In the genomic region with DNA sequence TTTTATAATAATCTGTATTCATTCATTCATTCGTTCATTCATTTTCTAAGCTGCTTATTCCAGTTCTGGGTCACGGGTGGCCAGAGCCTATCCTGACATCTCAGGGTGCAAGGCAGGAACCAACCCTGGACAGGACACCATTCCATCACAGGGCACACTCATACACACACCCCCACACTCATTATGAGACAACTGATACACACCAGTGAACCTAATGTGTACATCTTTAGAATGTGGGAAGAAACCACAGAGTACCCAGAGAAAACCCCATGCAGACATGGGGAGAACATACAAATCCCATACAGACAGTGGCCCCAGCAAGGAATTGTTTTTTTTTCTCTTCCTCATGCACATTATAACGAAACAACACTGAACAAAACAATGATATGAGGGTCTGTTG, we compare ENCODE assay signal across 1 cellular context.
TF ChIP-seq lines count a peak whose summit lies in the region.

No MANE protein-coding gene starts in this region.

TF ChIP-seq in GM12878, 131 proteins besides CTCF, POLR2A, EP300 and RAD21 (continues in another document):
- TF ChIP-seq SMAD5 (IDR thresholded peaks at IDR 0.05; ENCODE audit: low read depth) = no peak
- TF ChIP-seq SIX5 (IDR thresholded peaks at IDR 0.05; ENCODE audit: low read depth, low read length, severe bottlenecking) = no peak
- TF ChIP-seq RFX5 (IDR thresholded peaks at IDR 0.05; ENCODE audit: low read depth, low read length) = no peak
- TF ChIP-seq, protein P1, sequence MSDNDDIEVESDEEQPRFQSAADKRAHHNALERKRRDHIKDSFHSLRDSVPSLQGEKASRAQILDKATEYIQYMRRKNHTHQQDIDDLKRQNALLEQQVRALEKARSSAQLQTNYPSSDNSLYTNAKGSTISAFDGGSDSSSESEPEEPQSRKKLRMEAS (IDR thresholded peaks at IDR 0.05; ENCODE audit: low read depth, low read length) = no peak
- TF ChIP-seq, protein P2, sequence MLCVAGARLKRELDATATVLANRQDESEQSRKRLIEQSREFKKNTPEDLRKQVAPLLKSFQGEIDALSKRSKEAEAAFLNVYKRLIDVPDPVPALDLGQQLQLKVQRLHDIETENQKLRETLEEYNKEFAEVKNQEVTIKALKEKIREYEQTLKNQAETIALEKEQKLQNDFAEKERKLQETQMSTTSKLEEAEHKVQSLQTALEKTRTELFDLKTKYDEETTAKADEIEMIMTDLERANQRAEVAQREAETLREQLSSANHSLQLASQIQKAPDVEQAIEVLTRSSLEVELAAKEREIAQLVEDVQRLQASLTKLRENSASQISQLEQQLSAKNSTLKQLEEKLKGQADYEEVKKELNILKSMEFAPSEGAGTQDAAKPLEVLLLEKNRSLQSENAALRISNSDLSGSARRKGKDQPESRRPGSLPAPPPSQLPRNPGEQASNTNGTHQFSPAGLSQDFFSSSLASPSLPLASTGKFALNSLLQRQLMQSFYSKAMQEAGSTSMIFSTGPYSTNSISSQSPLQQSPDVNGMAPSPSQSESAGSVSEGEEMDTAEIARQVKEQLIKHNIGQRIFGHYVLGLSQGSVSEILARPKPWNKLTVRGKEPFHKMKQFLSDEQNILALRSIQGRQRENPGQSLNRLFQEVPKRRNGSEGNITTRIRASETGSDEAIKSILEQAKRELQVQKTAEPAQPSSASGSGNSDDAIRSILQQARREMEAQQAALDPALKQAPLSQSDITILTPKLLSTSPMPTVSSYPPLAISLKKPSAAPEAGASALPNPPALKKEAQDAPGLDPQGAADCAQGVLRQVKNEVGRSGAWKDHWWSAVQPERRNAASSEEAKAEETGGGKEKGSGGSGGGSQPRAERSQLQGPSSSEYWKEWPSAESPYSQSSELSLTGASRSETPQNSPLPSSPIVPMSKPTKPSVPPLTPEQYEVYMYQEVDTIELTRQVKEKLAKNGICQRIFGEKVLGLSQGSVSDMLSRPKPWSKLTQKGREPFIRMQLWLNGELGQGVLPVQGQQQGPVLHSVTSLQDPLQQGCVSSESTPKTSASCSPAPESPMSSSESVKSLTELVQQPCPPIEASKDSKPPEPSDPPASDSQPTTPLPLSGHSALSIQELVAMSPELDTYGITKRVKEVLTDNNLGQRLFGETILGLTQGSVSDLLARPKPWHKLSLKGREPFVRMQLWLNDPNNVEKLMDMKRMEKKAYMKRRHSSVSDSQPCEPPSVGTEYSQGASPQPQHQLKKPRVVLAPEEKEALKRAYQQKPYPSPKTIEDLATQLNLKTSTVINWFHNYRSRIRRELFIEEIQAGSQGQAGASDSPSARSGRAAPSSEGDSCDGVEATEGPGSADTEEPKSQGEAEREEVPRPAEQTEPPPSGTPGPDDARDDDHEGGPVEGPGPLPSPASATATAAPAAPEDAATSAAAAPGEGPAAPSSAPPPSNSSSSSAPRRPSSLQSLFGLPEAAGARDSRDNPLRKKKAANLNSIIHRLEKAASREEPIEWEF (IDR thresholded peaks at IDR 0.05; ENCODE audit: insufficient replicate concordance, low read depth, low read length) = no peak
- TF ChIP-seq KLF5 (IDR thresholded peaks at IDR 0.05; ENCODE audit: partially characterized antibody) = no peak
- TF ChIP-seq NBN (IDR thresholded peaks at IDR 0.05) = no peak
- TF ChIP-seq HCFC1 (IDR thresholded peaks at IDR 0.05; ENCODE audit: low read length) = no peak
- TF ChIP-seq ZNF622 (IDR thresholded peaks at IDR 0.05) = no peak
- TF ChIP-seq CREB1 (IDR thresholded peaks at IDR 0.05; ENCODE audit: low read depth) = no peak
- TF ChIP-seq, protein P3, sequence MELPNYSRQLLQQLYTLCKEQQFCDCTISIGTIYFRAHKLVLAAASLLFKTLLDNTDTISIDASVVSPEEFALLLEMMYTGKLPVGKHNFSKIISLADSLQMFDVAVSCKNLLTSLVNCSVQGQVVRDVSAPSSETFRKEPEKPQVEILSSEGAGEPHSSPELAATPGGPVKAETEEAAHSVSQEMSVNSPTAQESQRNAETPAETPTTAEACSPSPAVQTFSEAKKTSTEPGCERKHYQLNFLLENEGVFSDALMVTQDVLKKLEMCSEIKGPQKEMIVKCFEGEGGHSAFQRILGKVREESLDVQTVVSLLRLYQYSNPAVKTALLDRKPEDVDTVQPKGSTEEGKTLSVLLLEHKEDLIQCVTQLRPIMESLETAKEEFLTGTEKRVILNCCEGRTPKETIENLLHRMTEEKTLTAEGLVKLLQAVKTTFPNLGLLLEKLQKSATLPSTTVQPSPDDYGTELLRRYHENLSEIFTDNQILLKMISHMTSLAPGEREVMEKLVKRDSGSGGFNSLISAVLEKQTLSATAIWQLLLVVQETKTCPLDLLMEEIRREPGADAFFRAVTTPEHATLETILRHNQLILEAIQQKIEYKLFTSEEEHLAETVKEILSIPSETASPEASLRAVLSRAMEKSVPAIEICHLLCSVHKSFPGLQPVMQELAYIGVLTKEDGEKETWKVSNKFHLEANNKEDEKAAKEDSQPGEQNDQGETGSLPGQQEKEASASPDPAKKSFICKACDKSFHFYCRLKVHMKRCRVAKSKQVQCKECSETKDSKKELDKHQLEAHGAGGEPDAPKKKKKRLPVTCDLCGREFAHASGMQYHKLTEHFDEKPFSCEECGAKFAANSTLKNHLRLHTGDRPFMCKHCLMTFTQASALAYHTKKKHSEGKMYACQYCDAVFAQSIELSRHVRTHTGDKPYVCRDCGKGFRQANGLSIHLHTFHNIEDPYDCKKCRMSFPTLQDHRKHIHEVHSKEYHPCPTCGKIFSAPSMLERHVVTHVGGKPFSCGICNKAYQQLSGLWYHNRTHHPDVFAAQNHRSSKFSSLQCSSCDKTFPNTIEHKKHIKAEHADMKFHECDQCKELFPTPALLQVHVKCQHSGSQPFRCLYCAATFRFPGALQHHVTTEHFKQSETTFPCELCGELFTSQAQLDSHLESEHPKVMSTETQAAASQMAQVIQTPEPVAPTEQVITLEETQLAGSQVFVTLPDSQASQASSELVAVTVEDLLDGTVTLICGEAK (IDR thresholded peaks at IDR 0.05; ENCODE audit: borderline replicate concordance) = no peak
- no peak for TF ChIP-seq SREBF1 (IDR thresholded peaks at IDR 0.05; ENCODE audit: low read length)
- no peak for TF ChIP-seq NR2C2 (IDR thresholded peaks at IDR 0.05; ENCODE audit: borderline replicate concordance, control insufficient read depth, insufficient read length, low read depth)
- TF ChIP-seq, protein P4, sequence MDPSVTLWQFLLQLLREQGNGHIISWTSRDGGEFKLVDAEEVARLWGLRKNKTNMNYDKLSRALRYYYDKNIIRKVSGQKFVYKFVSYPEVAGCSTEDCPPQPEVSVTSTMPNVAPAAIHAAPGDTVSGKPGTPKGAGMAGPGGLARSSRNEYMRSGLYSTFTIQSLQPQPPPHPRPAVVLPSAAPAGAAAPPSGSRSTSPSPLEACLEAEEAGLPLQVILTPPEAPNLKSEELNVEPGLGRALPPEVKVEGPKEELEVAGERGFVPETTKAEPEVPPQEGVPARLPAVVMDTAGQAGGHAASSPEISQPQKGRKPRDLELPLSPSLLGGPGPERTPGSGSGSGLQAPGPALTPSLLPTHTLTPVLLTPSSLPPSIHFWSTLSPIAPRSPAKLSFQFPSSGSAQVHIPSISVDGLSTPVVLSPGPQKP (IDR thresholded peaks at IDR 0.05; ENCODE audit: low read depth, low read length) = no peak
- TF ChIP-seq, protein P5, sequence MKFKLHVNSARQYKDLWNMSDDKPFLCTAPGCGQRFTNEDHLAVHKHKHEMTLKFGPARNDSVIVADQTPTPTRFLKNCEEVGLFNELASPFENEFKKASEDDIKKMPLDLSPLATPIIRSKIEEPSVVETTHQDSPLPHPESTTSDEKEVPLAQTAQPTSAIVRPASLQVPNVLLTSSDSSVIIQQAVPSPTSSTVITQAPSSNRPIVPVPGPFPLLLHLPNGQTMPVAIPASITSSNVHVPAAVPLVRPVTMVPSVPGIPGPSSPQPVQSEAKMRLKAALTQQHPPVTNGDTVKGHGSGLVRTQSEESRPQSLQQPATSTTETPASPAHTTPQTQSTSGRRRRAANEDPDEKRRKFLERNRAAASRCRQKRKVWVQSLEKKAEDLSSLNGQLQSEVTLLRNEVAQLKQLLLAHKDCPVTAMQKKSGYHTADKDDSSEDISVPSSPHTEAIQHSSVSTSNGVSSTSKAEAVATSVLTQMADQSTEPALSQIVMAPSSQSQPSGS (IDR thresholded peaks at IDR 0.05; ENCODE audit: low read length) = peak; percentile 57; the same call in 1 of the 2 replicates
- TF ChIP-seq, protein P6, sequence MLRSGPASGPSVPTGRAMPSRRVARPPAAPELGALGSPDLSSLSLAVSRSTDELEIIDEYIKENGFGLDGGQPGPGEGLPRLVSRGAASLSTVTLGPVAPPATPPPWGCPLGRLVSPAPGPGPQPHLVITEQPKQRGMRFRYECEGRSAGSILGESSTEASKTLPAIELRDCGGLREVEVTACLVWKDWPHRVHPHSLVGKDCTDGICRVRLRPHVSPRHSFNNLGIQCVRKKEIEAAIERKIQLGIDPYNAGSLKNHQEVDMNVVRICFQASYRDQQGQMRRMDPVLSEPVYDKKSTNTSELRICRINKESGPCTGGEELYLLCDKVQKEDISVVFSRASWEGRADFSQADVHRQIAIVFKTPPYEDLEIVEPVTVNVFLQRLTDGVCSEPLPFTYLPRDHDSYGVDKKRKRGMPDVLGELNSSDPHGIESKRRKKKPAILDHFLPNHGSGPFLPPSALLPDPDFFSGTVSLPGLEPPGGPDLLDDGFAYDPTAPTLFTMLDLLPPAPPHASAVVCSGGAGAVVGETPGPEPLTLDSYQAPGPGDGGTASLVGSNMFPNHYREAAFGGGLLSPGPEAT (IDR thresholded peaks at IDR 0.05; ENCODE audit: low read depth) = no peak
- TF ChIP-seq NFIC (IDR thresholded peaks at IDR 0.05; ENCODE audit: low read depth, low read length) = 0 out of 2 replicates have a peak, but pooled peaks have one; percentile 23
- TF ChIP-seq ASH2L (IDR thresholded peaks at IDR 0.05; ENCODE audit: borderline replicate concordance, low read depth) = no peak
- TF ChIP-seq HDAC2 (IDR thresholded peaks at IDR 0.05) = no peak
- peak; percentile 74 for TF ChIP-seq JUNB (IDR thresholded peaks at IDR 0.05)
- TF ChIP-seq GABPA (IDR thresholded peaks at IDR 0.05; ENCODE audit: low read depth) = no peak
- TF ChIP-seq, protein P7, sequence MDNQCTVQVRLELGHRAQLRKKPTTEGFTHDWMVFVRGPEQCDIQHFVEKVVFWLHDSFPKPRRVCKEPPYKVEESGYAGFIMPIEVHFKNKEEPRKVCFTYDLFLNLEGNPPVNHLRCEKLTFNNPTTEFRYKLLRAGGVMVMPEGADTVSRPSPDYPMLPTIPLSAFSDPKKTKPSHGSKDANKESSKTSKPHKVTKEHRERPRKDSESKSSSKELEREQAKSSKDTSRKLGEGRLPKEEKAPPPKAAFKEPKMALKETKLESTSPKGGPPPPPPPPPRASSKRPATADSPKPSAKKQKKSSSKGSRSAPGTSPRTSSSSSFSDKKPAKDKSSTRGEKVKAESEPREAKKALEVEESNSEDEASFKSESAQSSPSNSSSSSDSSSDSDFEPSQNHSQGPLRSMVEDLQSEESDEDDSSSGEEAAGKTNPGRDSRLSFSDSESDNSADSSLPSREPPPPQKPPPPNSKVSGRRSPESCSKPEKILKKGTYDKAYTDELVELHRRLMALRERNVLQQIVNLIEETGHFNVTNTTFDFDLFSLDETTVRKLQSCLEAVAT (IDR thresholded peaks at IDR 0.05) = no peak
- TF ChIP-seq, protein P8, sequence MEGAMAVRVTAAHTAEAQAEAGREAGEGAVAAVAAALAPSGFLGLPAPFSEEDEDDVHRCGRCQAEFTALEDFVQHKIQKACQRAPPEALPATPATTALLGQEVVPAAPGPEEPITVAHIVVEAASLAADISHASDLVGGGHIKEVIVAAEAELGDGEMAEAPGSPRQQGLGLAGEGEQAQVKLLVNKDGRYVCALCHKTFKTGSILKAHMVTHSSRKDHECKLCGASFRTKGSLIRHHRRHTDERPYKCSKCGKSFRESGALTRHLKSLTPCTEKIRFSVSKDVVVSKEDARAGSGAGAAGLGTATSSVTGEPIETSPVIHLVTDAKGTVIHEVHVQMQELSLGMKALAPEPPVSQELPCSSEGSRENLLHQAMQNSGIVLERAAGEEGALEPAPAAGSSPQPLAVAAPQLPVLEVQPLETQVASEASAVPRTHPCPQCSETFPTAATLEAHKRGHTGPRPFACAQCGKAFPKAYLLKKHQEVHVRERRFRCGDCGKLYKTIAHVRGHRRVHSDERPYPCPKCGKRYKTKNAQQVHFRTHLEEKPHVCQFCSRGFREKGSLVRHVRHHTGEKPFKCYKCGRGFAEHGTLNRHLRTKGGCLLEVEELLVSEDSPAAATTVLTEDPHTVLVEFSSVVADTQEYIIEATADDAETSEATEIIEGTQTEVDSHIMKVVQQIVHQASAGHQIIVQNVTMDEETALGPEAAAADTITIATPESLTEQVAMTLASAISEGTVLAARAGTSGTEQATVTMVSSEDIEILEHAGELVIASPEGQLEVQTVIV (IDR thresholded peaks at IDR 0.05; ENCODE audit: borderline replicate concordance, partially characterized antibody) = no peak
- TF ChIP-seq HDGF (IDR thresholded peaks at IDR 0.05) = no peak
- no peak for TF ChIP-seq SIN3A (IDR thresholded peaks at IDR 0.05; ENCODE audit: low read depth, low read length)
- TF ChIP-seq TBL1XR1 (IDR thresholded peaks at IDR 0.05; ENCODE audit: low read depth, low read length) = no peak
- no peak for TF ChIP-seq RB1 (IDR thresholded peaks at IDR 0.05; ENCODE audit: borderline replicate concordance)
- TF ChIP-seq, protein P9, sequence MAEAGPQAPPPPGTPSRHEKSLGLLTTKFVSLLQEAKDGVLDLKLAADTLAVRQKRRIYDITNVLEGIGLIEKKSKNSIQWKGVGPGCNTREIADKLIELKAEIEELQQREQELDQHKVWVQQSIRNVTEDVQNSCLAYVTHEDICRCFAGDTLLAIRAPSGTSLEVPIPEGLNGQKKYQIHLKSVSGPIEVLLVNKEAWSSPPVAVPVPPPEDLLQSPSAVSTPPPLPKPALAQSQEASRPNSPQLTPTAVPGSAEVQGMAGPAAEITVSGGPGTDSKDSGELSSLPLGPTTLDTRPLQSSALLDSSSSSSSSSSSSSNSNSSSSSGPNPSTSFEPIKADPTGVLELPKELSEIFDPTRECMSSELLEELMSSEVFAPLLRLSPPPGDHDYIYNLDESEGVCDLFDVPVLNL (IDR thresholded peaks at IDR 0.05; ENCODE audit: low read depth, low read length) = no peak
- no peak for TF ChIP-seq EGR1 (IDR thresholded peaks at IDR 0.05; ENCODE audit: borderline replicate concordance in 1 of 2, low read depth in 2 of 2, low read length in 2 of 2)
- TF ChIP-seq, protein P10, sequence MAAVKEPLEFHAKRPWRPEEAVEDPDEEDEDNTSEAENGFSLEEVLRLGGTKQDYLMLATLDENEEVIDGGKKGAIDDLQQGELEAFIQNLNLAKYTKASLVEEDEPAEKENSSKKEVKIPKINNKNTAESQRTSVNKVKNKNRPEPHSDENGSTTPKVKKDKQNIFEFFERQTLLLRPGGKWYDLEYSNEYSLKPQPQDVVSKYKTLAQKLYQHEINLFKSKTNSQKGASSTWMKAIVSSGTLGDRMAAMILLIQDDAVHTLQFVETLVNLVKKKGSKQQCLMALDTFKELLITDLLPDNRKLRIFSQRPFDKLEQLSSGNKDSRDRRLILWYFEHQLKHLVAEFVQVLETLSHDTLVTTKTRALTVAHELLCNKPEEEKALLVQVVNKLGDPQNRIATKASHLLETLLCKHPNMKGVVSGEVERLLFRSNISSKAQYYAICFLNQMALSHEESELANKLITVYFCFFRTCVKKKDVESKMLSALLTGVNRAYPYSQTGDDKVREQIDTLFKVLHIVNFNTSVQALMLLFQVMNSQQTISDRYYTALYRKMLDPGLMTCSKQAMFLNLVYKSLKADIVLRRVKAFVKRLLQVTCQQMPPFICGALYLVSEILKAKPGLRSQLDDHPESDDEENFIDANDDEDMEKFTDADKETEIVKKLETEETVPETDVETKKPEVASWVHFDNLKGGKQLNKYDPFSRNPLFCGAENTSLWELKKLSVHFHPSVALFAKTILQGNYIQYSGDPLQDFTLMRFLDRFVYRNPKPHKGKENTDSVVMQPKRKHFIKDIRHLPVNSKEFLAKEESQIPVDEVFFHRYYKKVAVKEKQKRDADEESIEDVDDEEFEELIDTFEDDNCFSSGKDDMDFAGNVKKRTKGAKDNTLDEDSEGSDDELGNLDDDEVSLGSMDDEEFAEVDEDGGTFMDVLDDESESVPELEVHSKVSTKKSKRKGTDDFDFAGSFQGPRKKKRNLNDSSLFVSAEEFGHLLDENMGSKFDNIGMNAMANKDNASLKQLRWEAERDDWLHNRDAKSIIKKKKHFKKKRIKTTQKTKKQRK (IDR thresholded peaks at IDR 0.05; ENCODE audit: low read depth, low read length) = no peak
- TF ChIP-seq BACH1 (IDR thresholded peaks at IDR 0.05; ENCODE audit: borderline replicate concordance) = no peak
- TF ChIP-seq CBX3 (IDR thresholded peaks at IDR 0.05; ENCODE audit: borderline replicate concordance, low read depth) = no peak
